ENCODE assay signal across 23 cellular contexts in the genomic region with DNA sequence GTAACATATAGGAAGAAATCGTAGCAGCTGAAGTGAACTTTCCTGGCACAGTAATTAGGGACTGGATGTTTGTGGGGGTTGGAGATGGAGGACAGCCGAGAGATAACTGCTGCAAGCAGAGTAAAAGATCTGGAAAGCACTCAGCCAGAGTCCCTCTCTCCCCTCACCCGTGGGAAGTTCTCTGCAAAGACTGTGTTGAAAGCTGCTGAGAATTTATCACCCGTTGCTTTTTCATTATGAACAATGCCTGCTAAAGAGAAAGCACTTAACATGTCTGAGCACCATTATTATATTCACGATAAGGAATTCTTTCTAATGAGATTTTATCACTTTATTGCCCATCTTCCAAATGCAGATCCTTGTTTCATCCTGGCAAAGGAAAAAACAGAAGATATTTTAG.
"Had no signal": no experiment of that assay in that cellular context is flagged by ENCODE, and none has a peak within 500 bp of the region (broad histone marks: within the 10 kb centered on the region; RNA-seq: fewer than 3 reads in every experiment).

No MANE protein-coding gene starts in this region.

- H3K4me1 Mint-ChIP-seq: activated CD4-positive, alpha-beta memory T cell treated with anti-CD3 and anti-CD28 coated beads, Interleukin-2, amount 10 ng/mL, durations not matched to agents 7 days and 5 days; activated CD4-positive, alpha-beta T cell treated with anti-CD3 and anti-CD28 coated beads, Interleukin-2, amount 10 ng/mL, durations not matched to agents 24 days and 14 days; activated naive CD8-positive, alpha-beta T cell treated with anti-CD3 and anti-CD28 coated beads, Interleukin-2, amount 50 U/mL, for 24 hours; naive thymus-derived CD8-positive, alpha-beta T cell; T-helper 17 cell had no signal

- H3K27ac ChIP-seq: cardiac muscle cell, left ventricle myocardium inferior, psoas muscle, right atrium auricular region, spleen, thoracic aorta, upper lobe of left lung had no signal

- H3K27ac Mint-ChIP-seq: activated CD4-positive, alpha-beta memory T cell treated with anti-CD3 and anti-CD28 coated beads, Interleukin-2, amount 10 ng/mL, durations not matched to agents 7 days and 5 days; activated CD4-positive, alpha-beta T cell treated with anti-CD3 and anti-CD28 coated beads, Interleukin-2, amount 10 ng/mL, durations not matched to agents 24 days and 14 days; activated naive CD8-positive, alpha-beta T cell treated with anti-CD3 and anti-CD28 coated beads, Interleukin-2, amount 50 U/mL, for 24 hours; mesothelial cell of epicardium; naive thymus-derived CD8-positive, alpha-beta T cell; T-helper 17 cell had no signal

- DNase-seq: activated CD4-positive, alpha-beta memory T cell treated with anti-CD3 and anti-CD28 coated beads, Interleukin-2, amount 10 ng/mL, durations not matched to agents 7 days and 5 days; activated CD4-positive, alpha-beta T cell treated with anti-CD3 and anti-CD28 coated beads, Interleukin-2, amount 10 ng/mL, durations not matched to agents 24 days and 14 days; activated CD4-positive, CD25-positive, alpha-beta regulatory T cell; activated effector memory CD4-positive, alpha-beta T cell treated with anti-CD3 and anti-CD28 coated beads, Interleukin-2, amount 50 U/mL, for 16 hours; activated naive CD4-positive, alpha-beta T cell treated with anti-CD3 and anti-CD28 coated beads, Interleukin-2, amount 50 U/mL, for 16 hours; activated naive CD8-positive, alpha-beta T cell treated with anti-CD3 and anti-CD28 coated beads, Interleukin-2, amount 50 U/mL, for 24 hours; activated T-cell treated with anti-CD3 and anti-CD28 coated beads for 4 hours; erythroblast; foreskin melanocyte; hippocampal formation; kidney glomerular epithelial cell; left ventricle myocardium inferior; naive thymus-derived CD8-positive, alpha-beta T cell; psoas muscle; spleen; stimulated activated CD4-positive, alpha-beta T cell treated with anti-CD3 and anti-CD28 coated beads, Interleukin-4, amount 100 ng/mL, for 1 hour; stimulated activated naive CD4-positive, alpha-beta T cell treated with Interleukin-2 at 50 U/mL for 16 hours; T-helper 17 cell; upper lobe of left lung had no signal

- H3K27me3 ChIP-seq: cardiac muscle cell, right atrium auricular region, spleen, upper lobe of left lung had no signal

- H3K4me1 ChIP-seq: left ventricle myocardium inferior, psoas muscle, spleen, upper lobe of left lung had no signal

- H3K4me3 ChIP-seq: cardiac muscle cell, left ventricle myocardium inferior, psoas muscle, right atrium auricular region, spleen, thoracic aorta, upper lobe of left lung had no signal

- H3K36me3 ChIP-seq: cardiac muscle cell, left ventricle myocardium inferior, right atrium auricular region, spleen, thoracic aorta, upper lobe of left lung had no signal

- H3K36me3 Mint-ChIP-seq: mesothelial cell of epicardium; naive thymus-derived CD8-positive, alpha-beta T cell had no signal

- H3K9me3 Mint-ChIP-seq: activated CD4-positive, alpha-beta memory T cell treated with anti-CD3 and anti-CD28 coated beads, Interleukin-2, amount 10 ng/mL, durations not matched to agents 7 days and 5 days; activated CD4-positive, alpha-beta T cell treated with anti-CD3 and anti-CD28 coated beads, Interleukin-2, amount 10 ng/mL, durations not matched to agents 24 days and 14 days; activated naive CD8-positive, alpha-beta T cell treated with anti-CD3 and anti-CD28 coated beads, Interleukin-2, amount 50 U/mL, for 24 hours; naive thymus-derived CD8-positive, alpha-beta T cell had no signal

- H3K9me3 ChIP-seq: right atrium auricular region, spleen, thoracic aorta, upper lobe of left lung had no signal

- H3K27me3 Mint-ChIP-seq: activated CD4-positive, alpha-beta memory T cell treated with anti-CD3 and anti-CD28 coated beads, Interleukin-2, amount 10 ng/mL, durations not matched to agents 7 days and 5 days; activated CD4-positive, alpha-beta T cell treated with anti-CD3 and anti-CD28 coated beads, Interleukin-2, amount 10 ng/mL, durations not matched to agents 24 days and 14 days; T-helper 17 cell had no signal

- H3K4me3 Mint-ChIP-seq: activated CD4-positive, alpha-beta memory T cell treated with anti-CD3 and anti-CD28 coated beads, Interleukin-2, amount 10 ng/mL, durations not matched to agents 7 days and 5 days; activated CD4-positive, alpha-beta T cell treated with anti-CD3 and anti-CD28 coated beads, Interleukin-2, amount 10 ng/mL, durations not matched to agents 24 days and 14 days; activated naive CD8-positive, alpha-beta T cell treated with anti-CD3 and anti-CD28 coated beads, Interleukin-2, amount 50 U/mL, for 24 hours; mesothelial cell of epicardium; naive thymus-derived CD8-positive, alpha-beta T cell; T-helper 17 cell had no signal
